In genomic region chr17:76264755-76265623, GRCh38 we compare ENCODE assay signal across 1 cellular context.
TF ChIP-seq lines count a peak whose summit lies in the region.

TSS of gene UBALD2 (plus strand) at chr17:76265348. CDS start at chr17:76265506, 158 bp downstream.

TF ChIP-seq in A549, 52 proteins besides CTCF, POLR2A, EP300 and RAD21 (continued from another document):
- TF ChIP-seq NPAS2 (CRISPR knock-in tag; IDR thresholded peaks at IDR 0.05; ENCODE audit: borderline replicate concordance) (peak; percentile 73; the same call in 1 of the 2 replicates), KDM5A (IDR thresholded peaks at IDR 0.05) (no peak), E2F6 (IDR thresholded peaks at IDR 0.05; ENCODE audit: borderline replicate concordance, low read depth) (no peak), TP53 (CRISPR knock-in tag; IDR thresholded peaks at IDR 0.05) (peak; percentile 97), HOXB5 (CRISPR knock-in tag; IDR thresholded peaks at IDR 0.05) (peak; percentile 99), HMGXB4 (CRISPR knock-in tag; IDR thresholded peaks at IDR 0.05; ENCODE audit: borderline replicate concordance) (no peak), RCOR1 (IDR thresholded peaks at IDR 0.05; ENCODE audit: low read depth, low read length) (no peak), RARB (CRISPR knock-in tag; IDR thresholded peaks at IDR 0.05) (no peak), TFCP2L1 (CRISPR knock-in tag; IDR thresholded peaks at IDR 0.05) (peak; percentile 97), BCL3 (IDR thresholded peaks at IDR 0.05) (peak; percentile 57; the same call in 1 of the 3 replicates), CHD2 (IDR thresholded peaks at IDR 0.05; ENCODE audit: low read length, partially characterized antibody) (peak; percentile 9), EHF (CRISPR knock-in tag; IDR thresholded peaks at IDR 0.05) (peak; percentile 97), MAX (IDR thresholded peaks at IDR 0.05) (peak; percentile 75), JUN (IDR thresholded peaks at IDR 0.05) (peak in 1 of 2 experiments; percentile 15; a peak in 1 of 5 replicates), HOXA7 (CRISPR knock-in tag; IDR thresholded peaks at IDR 0.05) (no peak), FOXS1 (CRISPR knock-in tag; IDR thresholded peaks at IDR 0.05) (peak; percentile 98)
